18 cellular contexts compared by ENCODE assay signal in genomic region chr12:106493531-106493930, GRCh38.
DNase-seq lines count a peak whose midpoint lies in the region; ATAC-seq lines count a peak whose summit lies in the region.
"Had no signal": no experiment of that assay in that cellular context is flagged by ENCODE, and none has a peak within 500 bp of the region (broad histone marks: within the 10 kb centered on the region; RNA-seq: fewer than 3 reads in every experiment).

No MANE protein-coding gene starts in this region.

- WGBS in ectodermal cell, 2 experiments: 30 to 50% methylated on average over 4 of the region's 4 CpGs
- WGBS in mesenchymal stem cell: 96% methylated on average over 4 of the region's 4 CpGs
- 80 to 82% methylated on average over 4 of the region's 4 CpGs for WGBS in GM23248 (ENCODE audit: low coverage in 1 of 2, low lambda C conversion rate in 2 of 2, missing lambda C conversion rate in 2 of 2), 2 experiments

- no peaks in the 10 kb centered on the region for H3K9me2 ChIP-seq in GM23248 (ENCODE audit: insufficient read depth)

- DNase-seq in Caki2 (ENCODE audit: low read depth): peak; percentile 38
- peak; percentile 10 for DNase-seq in NCI-H1694 treated with DMSO at 0.1 percent for 48 hours (lab: John Stamatoyannopoulos, UW)
- DNase-seq in mesenchymal stem cell: no peak
- no peak for DNase-seq in GM23248
- no peak for DNase-seq in AG08396 (ENCODE audit: low spot score)
- DNase-seq: activated CD4-positive, alpha-beta T cell treated with anti-CD3 and anti-CD28 coated beads, Interleukin-2, amount 50 U/mL, for 48 hours; aorta; cortex of kidney; NCI-H2081 treated with DMSO at 0.1 percent for 48 hours; RPMI8226; stimulated activated CD4-positive, alpha-beta T cell treated with anti-CD3 and anti-CD28 coated beads, Interleukin-4, amount 100 ng/mL, for 4 hours had no signal

- peaks cover 4% of the 10 kb centered on the region for H3K36me3 ChIP-seq in ectodermal cell (ENCODE audit: control insufficient read depth, insufficient read depth, low read length)
- H3K36me3 ChIP-seq in mesenchymal stem cell (ENCODE audit: control insufficient read depth in 1 of 2, insufficient read depth in 2 of 2, low read depth in 1 of 2, low read length in 2 of 2): peaks cover 3 to 26% of the 10 kb centered on the region in 2 experiments
- H3K36me3 ChIP-seq in GM23248 (ENCODE audit: low read depth): 0 out of 2 replicates have a peak, but pooled peaks cover 9% of the 10 kb centered on the region

- peak overlapping the region; percentile 89 for H3K27ac ChIP-seq in ectodermal cell (ENCODE audit: insufficient read depth, low read depth, low read length, poor library complexity, severe bottlenecking)
- H3K27ac ChIP-seq in mesenchymal stem cell (ENCODE audit: low read length, poor library complexity, severe bottlenecking): peak overlapping the region; percentile 57
- H3K27ac ChIP-seq in GM23248: no peak overlapping the region
- H3K27ac ChIP-seq: BLaER1 treated with 17β-estradiol and CSF1 and Interleukin-3, amounts not matched to agents 10 nM and 100 nM; right atrium auricular region had no signal

- ATAC-seq in GM21447 (IDR thresholded peaks at IDR 0.05; ENCODE audit: unreplicated experiment) (no peak), GM18868 (IDR thresholded peaks at IDR 0.05; ENCODE audit: unreplicated experiment) (no peak)
- ATAC-seq: K562; stimulated activated memory B cell treated with anti-CD40 and anti-IgM and Interleukin-4, amounts not matched to agents 10 μg/mL and 1 μg/mL and 100 μg/mL, for 72 hours had no signal

- no peak overlapping the region for H2BK15ac ChIP-seq in mesenchymal stem cell (ENCODE audit: low read depth, poor library complexity, severe bottlenecking)

- H3K4me3 ChIP-seq in ectodermal cell (ENCODE audit: insufficient read depth, low read depth, low read length) (no peak overlapping the region), mesenchymal stem cell (ENCODE audit: insufficient read depth in 1 of 2, low read depth in 1 of 2, low read length in 2 of 2) (no peak overlapping the region), GM23248 (no peak overlapping the region)
- H3K4me3 ChIP-seq: BLaER1 treated with 17β-estradiol and CSF1 and Interleukin-3, amounts not matched to agents 10 nM and 100 nM; K562; right atrium auricular region had no signal

- H3K9me3 ChIP-seq in ectodermal cell (ENCODE audit: control insufficient read depth, low read length): no peaks in the 10 kb centered on the region
- H3K9me3 ChIP-seq in mesenchymal stem cell (ENCODE audit: control insufficient read depth, low read length): no peaks in the 10 kb centered on the region
- H3K9me3 ChIP-seq in GM23248 (ENCODE audit: low read depth): no peaks in the 10 kb centered on the region
- H3K9me3 ChIP-seq: BLaER1 treated with 17β-estradiol and CSF1 and Interleukin-3, amounts not matched to agents 10 nM and 100 nM; right atrium auricular region had no signal

- H3K4me1 ChIP-seq in ectodermal cell (ENCODE audit: control insufficient read depth, insufficient read depth, low read length) (peaks cover 74% of the 10 kb centered on the region), mesenchymal stem cell (ENCODE audit: control insufficient read depth, insufficient read depth, low read depth, low read length) (peaks cover 3% of the 10 kb centered on the region), GM23248 (ENCODE audit: insufficient read depth) (no peaks in the 10 kb centered on the region)
- H3K4me1 ChIP-seq: BLaER1 treated with 17β-estradiol and CSF1 and Interleukin-3, amounts not matched to agents 10 nM and 100 nM had no signal

- no peak overlapping the region for H4K91ac ChIP-seq in mesenchymal stem cell (ENCODE audit: low read length)

- H3K27me3 ChIP-seq in ectodermal cell (ENCODE audit: control insufficient read depth, insufficient read depth, low read length, poor library complexity, severe bottlenecking): no peaks in the 10 kb centered on the region
- no peaks in the 10 kb centered on the region for H3K27me3 ChIP-seq in mesenchymal stem cell (ENCODE audit: control insufficient read depth in 1 of 2, insufficient read depth in 1 of 2, low read length in 2 of 2)
- H3K27me3 ChIP-seq in GM23248 (replicated peaks; ENCODE audit: insufficient read depth): no peaks in the 10 kb centered on the region
- H3K27me3 ChIP-seq: BLaER1 treated with 17β-estradiol and CSF1 and Interleukin-3, amounts not matched to agents 10 nM and 100 nM; right atrium auricular region had no signal

- no peak overlapping the region for H2AFZ ChIP-seq in mesenchymal stem cell (ENCODE audit: low read depth, low read length)
- H2AFZ ChIP-seq in GM23248: no peak overlapping the region

- no peak overlapping the region for H2BK12ac ChIP-seq in mesenchymal stem cell (ENCODE audit: low read length in 2 of 2)

- no peak overlapping the region for H3K18ac ChIP-seq in mesenchymal stem cell (ENCODE audit: low read depth in 1 of 2, low read length in 2 of 2)

- no peak overlapping the region for H2AK5ac ChIP-seq in mesenchymal stem cell (ENCODE audit: low read length, severe bottlenecking)

- no peaks in the 10 kb centered on the region for H3F3A ChIP-seq in GM23248 (ENCODE audit: insufficient read depth)

- H3K9ac ChIP-seq in mesenchymal stem cell (ENCODE audit: low read length): no peak overlapping the region
- H3K9ac ChIP-seq in GM23248: no peak overlapping the region
- H3K9ac ChIP-seq: BLaER1 treated with 17β-estradiol and CSF1 and Interleukin-3, amounts not matched to agents 10 nM and 100 nM had no signal

- H3K4ac ChIP-seq in mesenchymal stem cell (ENCODE audit: low read depth in 1 of 2, low read length in 2 of 2): no peak overlapping the region

- H4K8ac ChIP-seq in mesenchymal stem cell (ENCODE audit: low read length): no peak overlapping the region

- peak overlapping the region; percentile 45 for H3K4me2 ChIP-seq in mesenchymal stem cell (ENCODE audit: low read length, poor library complexity, severe bottlenecking)
- no peak overlapping the region for H3K4me2 ChIP-seq in GM23248 (ENCODE audit: unreplicated experiment)
- H3K4me2 ChIP-seq: BLaER1 treated with 17β-estradiol and CSF1 and Interleukin-3, amounts not matched to agents 10 nM and 100 nM had no signal

- H4K20me1 ChIP-seq in GM23248 (ENCODE audit: insufficient read depth): no peaks in the 10 kb centered on the region
- H4K20me1 ChIP-seq: BLaER1 treated with 17β-estradiol and CSF1 and Interleukin-3, amounts not matched to agents 10 nM and 100 nM had no signal

- no peak overlapping the region for H3K23ac ChIP-seq in mesenchymal stem cell (ENCODE audit: low read length in 2 of 2)

- H2BK120ac ChIP-seq in mesenchymal stem cell (ENCODE audit: low read depth, low read length): no peak overlapping the region

- H3K14ac ChIP-seq in mesenchymal stem cell (ENCODE audit: low read length in 2 of 2): no peak overlapping the region

- in situ Hi-C loops in Caki2 (cut with HindIII; ENCODE audit: low pct_unique_long_range_greater_than_20kb, low sequenced_read_pairs): no loop called here
- in situ Hi-C loops in GM23248 (cut with MboI): no loop called here

- H2BK5ac ChIP-seq in mesenchymal stem cell (ENCODE audit: low read depth, low read length, poor library complexity, severe bottlenecking): no peak overlapping the region

- H3K79me1 ChIP-seq in mesenchymal stem cell (replicated peaks; ENCODE audit: low read length, poor library complexity, severe bottlenecking): no peaks in the 10 kb centered on the region

- no peaks in the 10 kb centered on the region for H3K79me2 ChIP-seq in GM23248 (ENCODE audit: insufficient read depth)

Comparison
In these comparisons a context has a peak if more than half of its experiments do, and no peak if none do; other contexts are left out.
1. DNase-seq: peak in Caki2 (single experiment) and NCI-H1694 treated with DMSO at 0.1 percent for 48 hours (single experiment); none in mesenchymal stem cell (single experiment), GM23248 (single experiment) and AG08396 (single experiment).